28 cellular contexts compared by ENCODE assay signal in genomic region chr14:66233571-66233970, GRCh38.
A peak's percentile ranks its signal among the peaks of the same experiment; 100 is the strongest.
DNase-seq lines count a peak whose midpoint lies in the region; ATAC-seq, FAIRE-seq and TF ChIP-seq lines count a peak whose summit lies in the region.
"Had no signal": no experiment of that assay in that cellular context is flagged by ENCODE, and none has a peak within 500 bp of the region (broad histone marks: within the 10 kb centered on the region; RNA-seq: fewer than 3 reads in every experiment).

No MANE protein-coding gene starts in this region.

- H3K9ac ChIP-seq in SK-N-SH: no peak overlapping the region

- no peak overlapping the region for H3K4me2 ChIP-seq in SK-N-SH
- H3K4me2 ChIP-seq: PC-9 had no signal

- WGBS in SK-N-SH (ENCODE audit: low lambda C conversion rate): 2% methylated on average over 4 of the region's 4 CpGs
- WGBS in pancreas, 2 donors: 22 to 27% methylated on average over 4 of the region's 4 CpGs

- H3K79me2 ChIP-seq in SK-N-SH (ENCODE audit: insufficient read depth): no peaks in the 10 kb centered on the region

- POLR2A ChIA-PET in SK-N-SH (lab: Yijun Ruan, JAX): interaction anchor here (0.6 kb wide), 1 partner anchor 423 kb away, joined by 3 read pairs; no protein-coding TSS in a partner anchor

- H3K36me3 ChIP-seq in SK-N-SH (replicated peaks in 1 of 2; ENCODE audit: control insufficient read depth in 1 of 2, insufficient read depth in 2 of 2, low read length in 1 of 2) (no peaks in the 10 kb centered on the region), WERI-Rb-1 (no peaks in the 10 kb centered on the region), pancreas (no peaks in the 10 kb centered on the region)
- H3K36me3 ChIP-seq: adrenal gland, gastrocnemius medialis, MG63, sigmoid colon, stomach had no signal

- peak; percentile 8 for DNase-seq in SK-N-SH
- peak; percentile 41 for DNase-seq in NCI-H345 (lab: John Stamatoyannopoulos, UW)
- DNase-seq in WERI-Rb-1: peak; percentile 68
- DNase-seq in activated gamma-delta T cell treated with Interleukin-2 at 50 U/mL for 16 hours: no peak
- no peak for DNase-seq in pancreas
- DNase-seq in left cardiac atrium: no peak
- DNase-seq: activated CD4-positive, alpha-beta T cell treated with anti-CD3 and anti-CD28 coated beads, Interleukin-2, amount 50 U/mL, for 48 hours; activated CD4-positive, CD25-positive, alpha-beta regulatory T cell treated with anti-CD3 and anti-CD28 coated beads, Interleukin-2, amount 50 U/mL, for 72 hours; activated naive CD4-positive, alpha-beta T cell treated with Interleukin-2 at 50 U/mL for 16 hours; CD4-positive, alpha-beta memory T cell; cerebellar nuclear complex; gastrocnemius medialis; H7; KG1; kidney; MG63; nucleus accumbens; PC-9; sigmoid colon; stimulated activated CD4-positive, alpha-beta T cell treated with anti-CD3 and anti-CD28 coated beads, Interleukin-12 subunit alpha, Interleukin-12 subunit beta, amount 100 ng/mL, for 4 hours; stimulated activated CD4-positive, alpha-beta T cell treated with anti-CD3 and anti-CD28 coated beads, Interleukin-2, amount 100 ng/mL, for 48 hours; stomach had no signal

- H3F3A ChIP-seq in SK-N-SH (replicated peaks; ENCODE audit: insufficient read depth): no peaks in the 10 kb centered on the region

- CTCF ChIA-PET in SK-N-SH (lab: Yijun Ruan, JAX): interaction anchor here (0.8 to 1.4 kb wide), 4 partner anchors 22 to 409 kb away, joined by 3 read pairs; no protein-coding TSS in a partner anchor

- H3K27me3 ChIP-seq in SK-N-SH (ENCODE audit: insufficient read depth) (no peaks in the 10 kb centered on the region), WERI-Rb-1 (ENCODE audit: insufficient read depth, low read depth, severe bottlenecking) (no peaks in the 10 kb centered on the region), pancreas (no peaks in the 10 kb centered on the region)
- H3K27me3 ChIP-seq: adrenal gland, gastrocnemius medialis, MG63, sigmoid colon, stomach had no signal

- no peaks in the 10 kb centered on the region for H4K20me1 ChIP-seq in SK-N-SH (ENCODE audit: insufficient read depth)

- no peak for FAIRE-seq in pancreas (lab: Jason Lieb, UNC)
- FAIRE-seq: endothelial cell of umbilical vein, kidney had no signal

- no peak for ATAC-seq in SK-N-SH treated with all-trans-retinoic acid at 6 μM for 48 hours
- ATAC-seq in HG03097 (IDR thresholded peaks at IDR 0.05; ENCODE audit: low FRiP score, unreplicated experiment): no peak
- ATAC-seq in pancreas: no peak
- ATAC-seq in left cardiac atrium: no peak
- ATAC-seq: gastrocnemius medialis had no signal

- H3K4me3 ChIP-seq in SK-N-SH (ENCODE audit: low read depth in 2 of 2, low read length in 1 of 2): no peak overlapping the region
- peak overlapping the region; percentile 9 for H3K4me3 ChIP-seq in WERI-Rb-1 (ENCODE audit: low read depth, low read length)
- no peak overlapping the region for H3K4me3 ChIP-seq in pancreas
- H3K4me3 ChIP-seq: adrenal gland, dorsolateral prefrontal cortex, gastrocnemius medialis, MG63, PC-9, sigmoid colon, stomach had no signal

- TF ChIP-seq CTCF in SK-N-SH (IDR thresholded peaks at IDR 0.05): no peak
- no peak for TF ChIP-seq CTCF in WERI-Rb-1 (IDR thresholded peaks at IDR 0.05; ENCODE audit: low read depth, low read length)
- TF ChIP-seq CTCF in pancreas (IDR thresholded peaks at IDR 0.05): no peak

- H3K9me3 ChIP-seq in SK-N-SH (no peaks in the 10 kb centered on the region), WERI-Rb-1 (ENCODE audit: severe bottlenecking) (no peaks in the 10 kb centered on the region), pancreas (no peaks in the 10 kb centered on the region)
- H3K9me3 ChIP-seq: adrenal gland, gastrocnemius medialis, MG63, sigmoid colon had no signal

- peak; percentile 45 for TF ChIP-seq RAD21 in SK-N-SH (IDR thresholded peaks at IDR 0.05; ENCODE audit: low read length)

- H3K9me2 ChIP-seq in SK-N-SH: no peaks in the 10 kb centered on the region

- H2AFZ ChIP-seq in SK-N-SH (ENCODE audit: low read depth): no peak overlapping the region
- H2AFZ ChIP-seq: PC-9 had no signal

- intact Hi-C loops in pancreas (cut with DNase I): no loop called here
- intact Hi-C loops in left cardiac atrium (cut with DNase I): no loop called here

- H3K27ac ChIP-seq in SK-N-SH (ENCODE audit: low read depth in 2 of 2, low read length in 1 of 2) (peak overlapping the region in 1 of 2 experiments; percentile 79; a peak in 2 of 4 replicates), WERI-Rb-1 (peak overlapping the region; percentile 86), pancreas (no peak overlapping the region)
- H3K27ac ChIP-seq: adrenal gland, dorsolateral prefrontal cortex, gastrocnemius medialis, HL-60, PC-9, sigmoid colon, stomach had no signal

- peaks cover 0 to 28% of the 10 kb centered on the region in 2 experiments; a peak in 2 of 4 replicates for H3K4me1 ChIP-seq in SK-N-SH (ENCODE audit: control insufficient read depth in 1 of 2, insufficient read depth in 2 of 2, low read depth in 1 of 2, low read length in 1 of 2)
- H3K4me1 ChIP-seq in pancreas: no peaks in the 10 kb centered on the region
- H3K4me1 ChIP-seq: gastrocnemius medialis had no signal

- TF ChIP-seq EP300 in SK-N-SH (IDR thresholded peaks at IDR 0.05; ENCODE audit: borderline replicate concordance in 1 of 2, low read depth in 1 of 2, low read length in 1 of 2): peak in 1 of 2 experiments; percentile 67; a peak in 2 of 4 replicates

TF ChIP-seq in SK-N-SH, 30 proteins besides CTCF, POLR2A, EP300 and RAD21:
- TF ChIP-seq RCOR1 (IDR thresholded peaks at IDR 0.05; ENCODE audit: low read length) (peak; percentile 7; the same call in 1 of the 2 replicates), POLR2AphosphoS5 (IDR thresholded peaks at IDR 0.05; ENCODE audit: low read depth, low read length) (no peak), CHD2 (IDR thresholded peaks at IDR 0.05; ENCODE audit: low read length, partially characterized antibody) (peak; percentile 17), MXI1 (IDR thresholded peaks at IDR 0.05; ENCODE audit: low read depth, low read length) (peak; percentile 26; the same call in 1 of the 2 replicates), GATA2 (CRISPR knock-in tag; IDR thresholded peaks at IDR 0.05) (peak; percentile 66)

TF ChIP-seq in SK-N-SH treated with all-trans-retinoic acid at 6 μM for 48 hours, 23 proteins besides CTCF, POLR2A, EP300 and RAD21 (continues in another document):
- no peak for TF ChIP-seq ESRRG (CRISPR knock-in tag; IDR thresholded peaks at IDR 0.05)
- no peak for TF ChIP-seq OSR1 (CRISPR knock-in tag; IDR thresholded peaks at IDR 0.05)
- TF ChIP-seq, protein P1, sequence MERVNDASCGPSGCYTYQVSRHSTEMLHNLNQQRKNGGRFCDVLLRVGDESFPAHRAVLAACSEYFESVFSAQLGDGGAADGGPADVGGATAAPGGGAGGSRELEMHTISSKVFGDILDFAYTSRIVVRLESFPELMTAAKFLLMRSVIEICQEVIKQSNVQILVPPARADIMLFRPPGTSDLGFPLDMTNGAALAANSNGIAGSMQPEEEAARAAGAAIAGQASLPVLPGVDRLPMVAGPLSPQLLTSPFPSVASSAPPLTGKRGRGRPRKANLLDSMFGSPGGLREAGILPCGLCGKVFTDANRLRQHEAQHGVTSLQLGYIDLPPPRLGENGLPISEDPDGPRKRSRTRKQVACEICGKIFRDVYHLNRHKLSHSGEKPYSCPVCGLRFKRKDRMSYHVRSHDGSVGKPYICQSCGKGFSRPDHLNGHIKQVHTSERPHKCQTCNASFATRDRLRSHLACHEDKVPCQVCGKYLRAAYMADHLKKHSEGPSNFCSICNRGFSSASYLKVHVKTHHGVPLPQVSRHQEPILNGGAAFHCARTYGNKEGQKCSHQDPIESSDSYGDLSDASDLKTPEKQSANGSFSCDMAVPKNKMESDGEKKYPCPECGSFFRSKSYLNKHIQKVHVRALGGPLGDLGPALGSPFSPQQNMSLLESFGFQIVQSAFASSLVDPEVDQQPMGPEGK (CRISPR knock-in tag; IDR thresholded peaks at IDR 0.05; ENCODE audit: borderline replicate concordance): no peak
- TF ChIP-seq SNAI2 (CRISPR knock-in tag; IDR thresholded peaks at IDR 0.05): no peak
- TF ChIP-seq BACH2 (CRISPR knock-in tag; IDR thresholded peaks at IDR 0.05; ENCODE audit: borderline replicate concordance): no peak
- no peak for TF ChIP-seq GLIS3 (CRISPR knock-in tag; IDR thresholded peaks at IDR 0.05)
- no peak for TF ChIP-seq TSHZ2 (CRISPR knock-in tag; IDR thresholded peaks at IDR 0.05)
- TF ChIP-seq CSRNP3 (CRISPR knock-in tag; IDR thresholded peaks at IDR 0.05): no peak
- TF ChIP-seq PPARA (CRISPR knock-in tag; IDR thresholded peaks at IDR 0.05; ENCODE audit: borderline replicate concordance): no peak

Comparison
In these comparisons a context has a peak if more than half of its experiments do, and no peak if none do; other contexts are left out.
1. DNase-seq: peak in SK-N-SH (single experiment), NCI-H345 (single experiment) and WERI-Rb-1 (single experiment); none in activated gamma-delta T cell treated with Interleukin-2 at 50 U/mL for 16 hours (single experiment), pancreas (0 of 6) and left cardiac atrium (single experiment).